In genomic region chr11:128356992-128357391, GRCh38 we compare ENCODE assay signal across 28 cellular contexts.
"Had no signal": no experiment of that assay in that cellular context is flagged by ENCODE, and none has a peak within 500 bp of the region (broad histone marks: within the 10 kb centered on the region; RNA-seq: fewer than 3 reads in every experiment).

No MANE protein-coding gene starts in this region.

- DNase-seq: activated CD4-positive, alpha-beta memory T cell treated with anti-CD3 and anti-CD28 coated beads for 36 hours; activated CD4-positive, alpha-beta T cell treated with anti-CD3 and anti-CD28 coated beads for 36 hours; activated CD4-positive, alpha-beta T cell treated with anti-CD3 and anti-CD28 coated beads, Interleukin-2, amount 10 ng/mL, durations not matched to agents 24 days and 14 days; activated CD4-positive, CD25-positive, alpha-beta regulatory T cell; activated CD4-positive, CD25-positive, alpha-beta regulatory T cell treated with anti-CD3 and anti-CD28 coated beads, Interleukin-2, amount 50 U/mL, for 72 hours; activated CD8-positive, alpha-beta memory T cell treated with anti-CD3 and anti-CD28 coated beads for 24 hours; activated effector memory CD4-positive, alpha-beta T cell treated with Interleukin-2 at 50 U/mL for 16 hours; activated gamma-delta T cell treated with Interleukin-2 at 50 U/mL for 16 hours; activated naive CD4-positive, alpha-beta T cell treated with anti-CD3 and anti-CD28 coated beads for 36 hours; activated naive CD8-positive, alpha-beta T cell treated with anti-CD3 and anti-CD28 coated beads, Interleukin-2, amount 10 ng/mL, durations not matched to agents 7 days and 5 days; activated T-cell treated with anti-CD3 and anti-CD28 coated beads, Interleukin-2, amount 50 U/mL, for 4 hours; central memory CD4-positive, alpha-beta T cell; cerebellar nuclear complex; colonic mucosa; effector CD8-positive, alpha-beta T cell; esophagus squamous epithelium; foreskin melanocyte; heart right ventricle; T-helper 1 cell; T-helper 2 cell had no signal

- H3K4me1 ChIP-seq: breast epithelium, colonic mucosa, esophagus squamous epithelium had no signal

- H3K9me3 Mint-ChIP-seq: activated CD4-positive, alpha-beta memory T cell treated with anti-CD3 and anti-CD28 coated beads for 36 hours; activated naive CD4-positive, alpha-beta T cell treated with anti-CD3 and anti-CD28 coated beads for 36 hours; activated T-cell treated with anti-CD3 and anti-CD28 coated beads, Interleukin-2, amount 50 U/mL, for 4 hours; activated T-helper 17 cell treated with anti-CD3 and anti-CD28 coated beads, Interleukin-2, amount 50 U/mL, for 72 hours; brain had no signal

- H3K36me3 ChIP-seq: ascending aorta, breast epithelium, cardiac muscle cell, colonic mucosa, esophagus squamous epithelium, gastroesophageal sphincter, heart right ventricle had no signal

- H3K27me3 ChIP-seq: ascending aorta, breast epithelium, cardiac muscle cell, colonic mucosa, esophagus squamous epithelium, gastroesophageal sphincter, heart right ventricle had no signal

- H3K9me3 ChIP-seq: ascending aorta, breast epithelium, colonic mucosa, esophagus squamous epithelium, gastroesophageal sphincter, heart right ventricle had no signal

- ATAC-seq: activated CD4-positive, alpha-beta T cell treated with anti-CD3 and anti-CD28 coated beads for 36 hours; activated naive CD4-positive, alpha-beta T cell treated with anti-CD3 and anti-CD28 coated beads, Interleukin-2, amount 50 U/mL, for 72 hours; activated T-cell treated with anti-CD3 and anti-CD28 coated beads, Interleukin-2, amount 50 U/mL, for 4 hours; activated T-helper 17 cell treated with anti-CD3 and anti-CD28 coated beads, Interleukin-2, amount 50 U/mL, for 72 hours; gastroesophageal sphincter; heart right ventricle had no signal

- H3K4me3 Mint-ChIP-seq: activated CD4-positive, alpha-beta memory T cell treated with anti-CD3 and anti-CD28 coated beads for 36 hours; activated CD4-positive, alpha-beta T cell treated with anti-CD3 and anti-CD28 coated beads for 36 hours; activated CD4-positive, alpha-beta T cell treated with anti-CD3 and anti-CD28 coated beads, Interleukin-2, amount 10 ng/mL, durations not matched to agents 24 days and 14 days; activated naive CD4-positive, alpha-beta T cell treated with anti-CD3 and anti-CD28 coated beads for 36 hours; activated naive CD8-positive, alpha-beta T cell treated with anti-CD3 and anti-CD28 coated beads, Interleukin-2, amount 10 ng/mL, durations not matched to agents 7 days and 5 days; activated T-cell treated with anti-CD3 and anti-CD28 coated beads, Interleukin-2, amount 50 U/mL, for 4 hours; activated T-helper 17 cell treated with anti-CD3 and anti-CD28 coated beads, Interleukin-2, amount 50 U/mL, for 72 hours; brain had no signal

- H3K27ac Mint-ChIP-seq: activated CD4-positive, alpha-beta memory T cell treated with anti-CD3 and anti-CD28 coated beads for 36 hours; activated CD4-positive, alpha-beta T cell treated with anti-CD3 and anti-CD28 coated beads for 36 hours; activated CD4-positive, alpha-beta T cell treated with anti-CD3 and anti-CD28 coated beads, Interleukin-2, amount 10 ng/mL, durations not matched to agents 24 days and 14 days; activated naive CD4-positive, alpha-beta T cell treated with anti-CD3 and anti-CD28 coated beads for 36 hours; activated naive CD4-positive, alpha-beta T cell treated with anti-CD3 and anti-CD28 coated beads, Interleukin-2, amount 50 U/mL, for 72 hours; activated naive CD8-positive, alpha-beta T cell treated with anti-CD3 and anti-CD28 coated beads, Interleukin-2, amount 10 ng/mL, durations not matched to agents 7 days and 5 days; activated T-helper 17 cell treated with anti-CD3 and anti-CD28 coated beads, Interleukin-2, amount 50 U/mL, for 72 hours; brain had no signal

- H3K4me3 ChIP-seq: ascending aorta, breast epithelium, cardiac muscle cell, colonic mucosa, esophagus squamous epithelium, gastroesophageal sphincter, heart right ventricle had no signal

- H3K27me3 Mint-ChIP-seq: activated CD4-positive, alpha-beta memory T cell treated with anti-CD3 and anti-CD28 coated beads for 36 hours; activated CD4-positive, alpha-beta T cell treated with anti-CD3 and anti-CD28 coated beads for 36 hours; activated CD4-positive, alpha-beta T cell treated with anti-CD3 and anti-CD28 coated beads, Interleukin-2, amount 10 ng/mL, durations not matched to agents 24 days and 14 days; activated T-helper 17 cell treated with anti-CD3 and anti-CD28 coated beads, Interleukin-2, amount 50 U/mL, for 72 hours had no signal

- H3K27ac ChIP-seq: ascending aorta, breast epithelium, cardiac muscle cell, colonic mucosa, epithelial cell of prostate, esophagus squamous epithelium, gastroesophageal sphincter, heart right ventricle had no signal

- H3K36me3 Mint-ChIP-seq: activated CD4-positive, alpha-beta memory T cell treated with anti-CD3 and anti-CD28 coated beads for 36 hours; activated naive CD4-positive, alpha-beta T cell treated with anti-CD3 and anti-CD28 coated beads, Interleukin-2, amount 50 U/mL, for 72 hours; activated naive CD8-positive, alpha-beta T cell treated with anti-CD3 and anti-CD28 coated beads, Interleukin-2, amount 10 ng/mL, durations not matched to agents 7 days and 5 days; brain had no signal
